In the genomic region with DNA sequence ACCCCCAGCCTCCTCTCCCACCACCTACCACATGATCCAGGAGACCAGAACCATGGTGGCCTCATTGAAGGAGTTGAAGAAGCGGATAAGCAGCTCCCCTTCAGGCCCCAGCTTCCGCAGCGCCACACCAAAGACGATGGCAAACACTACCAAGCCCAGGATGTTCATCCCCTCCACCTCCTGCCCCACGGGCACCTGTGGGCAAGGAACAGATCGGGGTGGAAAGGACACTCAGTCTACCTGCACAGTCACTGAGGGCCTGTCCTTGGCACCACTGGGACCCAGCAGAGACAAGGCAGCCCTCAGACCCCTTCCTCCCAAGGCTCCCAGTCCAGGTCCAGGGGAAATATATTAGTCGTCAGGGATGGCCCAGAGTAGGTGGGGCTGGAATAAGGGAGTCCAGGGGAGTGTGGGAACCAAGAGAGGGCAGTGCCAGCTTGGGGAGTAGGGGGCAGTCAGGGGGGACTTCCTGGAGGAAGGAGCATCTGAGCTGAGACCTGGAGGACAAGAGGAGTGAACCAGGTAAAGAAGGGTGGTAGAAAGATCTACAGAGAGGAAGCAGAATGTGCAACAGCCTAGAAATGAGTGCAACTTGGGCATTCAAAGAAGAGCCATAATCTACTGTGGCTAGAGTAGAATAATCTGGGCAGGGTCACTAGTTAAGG, we compare ENCODE assay signal across 12 cellular contexts. TPM values are rescaled to one million over a fixed set of nuclear protein-coding genes. Genes with fewer than 3 reads are reported as not detected.
DNase-seq lines count a peak whose midpoint lies in the region; ATAC-seq and TF ChIP-seq lines count a peak whose summit lies in the region.
"Had no signal": no experiment of that assay in that cellular context is flagged by ENCODE, and none has a peak within 500 bp of the region (broad histone marks: within the 10 kb centered on the region; RNA-seq: fewer than 3 reads in every experiment).

No MANE protein-coding gene starts in this region.

- H3K36me3 ChIP-seq in CD4-positive, alpha-beta memory T cell (ENCODE audit: insufficient read depth, low read length), result peaks cover 21% of the 10 kb centered on the region

- H3K4me1 Mint-ChIP-seq in CD4-positive, alpha-beta memory T cell, result peaks cover 29 to 61% (median 39%) of the 10 kb centered on the region in 4 donors
- H3K4me1 Mint-ChIP-seq in WTC11 (peaks cover 38% of the 10 kb centered on the region), endothelial cell (ENCODE audit: unreplicated experiment) (peaks cover 23% of the 10 kb centered on the region)

- H3K9me3 Mint-ChIP-seq in CD4-positive, alpha-beta memory T cell, result no peaks in the 10 kb centered on the region
- H3K9me3 Mint-ChIP-seq in WTC11 (no peaks in the 10 kb centered on the region), endothelial cell (ENCODE audit: unreplicated experiment) (no peaks in the 10 kb centered on the region)

- H3K27ac Mint-ChIP-seq in CD4-positive, alpha-beta memory T cell, result peak overlapping the region in 5 of 7 donors; percentile 64 to 99 (median 75)
- H3K27ac Mint-ChIP-seq in WTC11 (peak overlapping the region; percentile 67), endothelial cell (ENCODE audit: unreplicated experiment) (peak overlapping the region; percentile 42)

- H3K27ac ChIP-seq in 22Rv1, result peak overlapping the region; percentile 93; the same call in 1 of the 2 replicates
- H3K27ac ChIP-seq in CD4-positive, alpha-beta memory T cell (ENCODE audit: low read depth, low read length), result peak overlapping the region; percentile 10
- H3K27ac ChIP-seq: adrenal gland, SJCRH30 had no signal

- H3K4me1 ChIP-seq in CD4-positive, alpha-beta memory T cell (ENCODE audit: insufficient read depth, low read length), result peaks cover 38% of the 10 kb centered on the region

- H3K4me3 ChIP-seq in CD4-positive, alpha-beta memory T cell (ENCODE audit: low read length in 2 of 2), result no peak overlapping the region
- H3K4me3 ChIP-seq: adrenal gland, SJCRH30 had no signal

- POLR2A ChIA-PET in CD4-positive, alpha-beta memory T cell (lab: Charles Lee; ENCODE audit: partially characterized antibody), result no interaction called here
- POLR2A ChIA-PET in WTC11 (lab: Charles Lee), result no interaction called here

- H3K27me3 ChIP-seq in CD4-positive, alpha-beta memory T cell (ENCODE audit: insufficient read depth, low read length), result no peaks in the 10 kb centered on the region
- H3K27me3 ChIP-seq: SJCRH30 had no signal

- no peak for TF ChIP-seq CTCF in 22Rv1 (IDR thresholded peaks at IDR 0.05)
- no peak for TF ChIP-seq CTCF in WTC11 (IDR thresholded peaks at IDR 0.05)
- TF ChIP-seq CTCF in endothelial cell (IDR thresholded peaks at IDR 0.05; ENCODE audit: unreplicated experiment), result no peak

- H3K4me3 Mint-ChIP-seq in CD4-positive, alpha-beta memory T cell, result peak overlapping the region in 4 of 8 donors; percentile 10 to 31 (median 26)
- H3K4me3 Mint-ChIP-seq in WTC11 (no peak overlapping the region; the same call in 1 of the 2 replicates), endothelial cell (ENCODE audit: unreplicated experiment) (peak overlapping the region; percentile 25)

- H3K27me3 Mint-ChIP-seq in CD4-positive, alpha-beta memory T cell, result no peaks in the 10 kb centered on the region
- H3K27me3 Mint-ChIP-seq in WTC11 (ENCODE audit: low read depth) (no peaks in the 10 kb centered on the region), endothelial cell (ENCODE audit: unreplicated experiment) (peaks cover 5% of the 10 kb centered on the region)

- intact Hi-C loops in CD4-positive, alpha-beta memory T cell (cut with micrococcal nuclease), result loop anchor here (10.0 kb wide), 1 partner anchor 472 kb away; a partner anchor contains a TSS

- H3K9me3 ChIP-seq in CD4-positive, alpha-beta memory T cell (ENCODE audit: control insufficient read depth in 1 of 2, low read length in 2 of 2), result no peaks in the 10 kb centered on the region
- H3K9me3 ChIP-seq: adrenal gland, SJCRH30 had no signal

- CTCF ChIA-PET in CD4-positive, alpha-beta memory T cell (lab: Charles Lee; ENCODE audit: partially characterized antibody), result interaction anchor here (1.1 kb wide), 1 partner anchor 58 kb away, joined by 3 read pairs; no protein-coding TSS in a partner anchor
- CTCF ChIA-PET in WTC11 (lab: Charles Lee), result interaction anchor here (1.1 kb wide), 1 partner anchor 24 kb away, joined by 3 read pairs; no protein-coding TSS in a partner anchor

- no peak for DNase-seq in CD4-positive, alpha-beta memory T cell
- DNase-seq in WTC11 (ENCODE audit: low spot score) (no peak), endothelial cell (ENCODE audit: low spot score) (no peak), hippocampal formation (lab: John Stamatoyannopoulos, UW) (no peak)
- no peak for DNase-seq in stimulated activated CD4-positive, alpha-beta T cell treated with anti-CD3 and anti-CD28 coated beads, Interleukin-1b, Interleukin-23, amount 100 ng/mL, for 48 hours
- DNase-seq in central memory CD4-positive, alpha-beta T cell, result no peak
- DNase-seq: activated CD4-positive, CD25-positive, alpha-beta regulatory T cell treated with anti-CD3 and anti-CD28 coated beads, Interleukin-2, amount 50 U/mL, for 72 hours; adrenal gland; foreskin melanocyte; SJCRH30 had no signal

- peaks cover 13 to 57% of the 10 kb centered on the region in 2 donors for H3K36me3 Mint-ChIP-seq in CD4-positive, alpha-beta memory T cell
- H3K36me3 Mint-ChIP-seq in WTC11 (peaks cover 63% of the 10 kb centered on the region), endothelial cell (ENCODE audit: low read depth, unreplicated experiment) (peaks cover 20% of the 10 kb centered on the region)

- no peak for ATAC-seq in WTC11
- no peak for ATAC-seq in GM21723 (IDR thresholded peaks at IDR 0.05; ENCODE audit: unreplicated experiment)

TF ChIP-seq in WTC11, 78 proteins besides CTCF, POLR2A, EP300 and RAD21 (continues in another document):
- TF ChIP-seq, protein P1, sequence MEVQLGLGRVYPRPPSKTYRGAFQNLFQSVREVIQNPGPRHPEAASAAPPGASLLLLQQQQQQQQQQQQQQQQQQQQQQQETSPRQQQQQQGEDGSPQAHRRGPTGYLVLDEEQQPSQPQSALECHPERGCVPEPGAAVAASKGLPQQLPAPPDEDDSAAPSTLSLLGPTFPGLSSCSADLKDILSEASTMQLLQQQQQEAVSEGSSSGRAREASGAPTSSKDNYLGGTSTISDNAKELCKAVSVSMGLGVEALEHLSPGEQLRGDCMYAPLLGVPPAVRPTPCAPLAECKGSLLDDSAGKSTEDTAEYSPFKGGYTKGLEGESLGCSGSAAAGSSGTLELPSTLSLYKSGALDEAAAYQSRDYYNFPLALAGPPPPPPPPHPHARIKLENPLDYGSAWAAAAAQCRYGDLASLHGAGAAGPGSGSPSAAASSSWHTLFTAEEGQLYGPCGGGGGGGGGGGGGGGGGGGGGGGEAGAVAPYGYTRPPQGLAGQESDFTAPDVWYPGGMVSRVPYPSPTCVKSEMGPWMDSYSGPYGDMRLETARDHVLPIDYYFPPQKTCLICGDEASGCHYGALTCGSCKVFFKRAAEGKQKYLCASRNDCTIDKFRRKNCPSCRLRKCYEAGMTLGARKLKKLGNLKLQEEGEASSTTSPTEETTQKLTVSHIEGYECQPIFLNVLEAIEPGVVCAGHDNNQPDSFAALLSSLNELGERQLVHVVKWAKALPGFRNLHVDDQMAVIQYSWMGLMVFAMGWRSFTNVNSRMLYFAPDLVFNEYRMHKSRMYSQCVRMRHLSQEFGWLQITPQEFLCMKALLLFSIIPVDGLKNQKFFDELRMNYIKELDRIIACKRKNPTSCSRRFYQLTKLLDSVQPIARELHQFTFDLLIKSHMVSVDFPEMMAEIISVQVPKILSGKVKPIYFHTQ (CRISPR knock-in tag; IDR thresholded peaks at IDR 0.05), result no peak
- TF ChIP-seq NFE2L1 (CRISPR knock-in tag; IDR thresholded peaks at IDR 0.05), result no peak
- TF ChIP-seq, protein P2, sequence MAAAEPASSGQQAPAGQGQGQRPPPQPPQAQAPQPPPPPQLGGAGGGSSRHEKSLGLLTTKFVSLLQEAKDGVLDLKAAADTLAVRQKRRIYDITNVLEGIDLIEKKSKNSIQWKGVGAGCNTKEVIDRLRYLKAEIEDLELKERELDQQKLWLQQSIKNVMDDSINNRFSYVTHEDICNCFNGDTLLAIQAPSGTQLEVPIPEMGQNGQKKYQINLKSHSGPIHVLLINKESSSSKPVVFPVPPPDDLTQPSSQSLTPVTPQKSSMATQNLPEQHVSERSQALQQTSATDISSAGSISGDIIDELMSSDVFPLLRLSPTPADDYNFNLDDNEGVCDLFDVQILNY (CRISPR knock-in tag; IDR thresholded peaks at IDR 0.05), result no peak
- no peak for TF ChIP-seq CREM (CRISPR knock-in tag; IDR thresholded peaks at IDR 0.05)

RNA-seq across cellular contexts. Expression of a gene that starts 5.9 kb away (rescaled TPM):
- 10 to 100 TPM; 20.3 TPM for total RNA-seq in CD4-positive, alpha-beta memory T cell
- 10 to 100 TPM in 1 of 2 donors, 1 to 10 TPM in 1; 7.2 to 22.1 TPM for polyA plus RNA-seq in CD4-positive, alpha-beta memory T cell
- total RNA-seq in WTC11 (2021), result 173 to 239 TPM (median 187 TPM) in 3 replicates
- 62.6 TPM for total RNA-seq in endothelial cell (ENCODE audit: unreplicated experiment)

RNA-seq across cellular contexts. Expression of a gene that starts 36.2 kb away (rescaled TPM):
- total RNA-seq in CD4-positive, alpha-beta memory T cell, result 10 to 100 TPM; 81.2 to 88.8 TPM
- 10 to 100 TPM; 13.9 to 23.0 TPM for polyA plus RNA-seq in CD4-positive, alpha-beta memory T cell
- total RNA-seq in WTC11 (2021) (126 to 144 TPM (median 137 TPM) in 3 replicates), endothelial cell (ENCODE audit: unreplicated experiment) (111 TPM)

RNA-seq across cellular contexts. Expression of a gene that starts 36.6 kb away (rescaled TPM):
- 10 to 100 TPM; 24.4 to 28.9 TPM for total RNA-seq in CD4-positive, alpha-beta memory T cell
- 1 to 10 TPM; 3.0 to 5.7 TPM for polyA plus RNA-seq in CD4-positive, alpha-beta memory T cell
- total RNA-seq in WTC11 (2021) (23.4 to 26.1 TPM (median 24.1 TPM) in 3 replicates), endothelial cell (ENCODE audit: unreplicated experiment) (22.7 TPM)
